8 cellular contexts compared by ENCODE assay signal in genomic region chr1:212858055-212858460, GRCh38. TPM values are rescaled to one million over a fixed set of nuclear protein-coding genes. Genes with fewer than 3 reads are reported as not detected.
DNase-seq lines count a peak whose midpoint lies in the region; ATAC-seq and TF ChIP-seq lines count a peak whose summit lies in the region.

TSS of gene FLVCR1 (plus strand) at chr1:212858275. CDS start at chr1:212858453, 178 bp downstream.

- no peak for TF ChIP-seq EP300 in suprapubic skin (IDR thresholded peaks at IDR 0.05)

- TF ChIP-seq CTCF in GM10266 (IDR thresholded peaks at IDR 0.05; ENCODE audit: control insufficient read depth, insufficient read depth, low read depth, missing control alignments) (no peak), suprapubic skin (IDR thresholded peaks at IDR 0.05) (no peak)

- peak within 1 kb of the TSS; percentile 74 for H3K27ac ChIP-seq in suprapubic skin

- DNase-seq in GM10266 (ENCODE audit: extremely low spot score) (peak; percentile 96), NCI-H1092 treated with DMSO at 0.1 percent for 48 hours (lab: John Stamatoyannopoulos, UW) (peak; percentile 98), globus pallidus (ENCODE audit: low spot score) (peak; percentile 96), nucleus accumbens (lab: John Stamatoyannopoulos, UW) (peak; percentile 38 to 98 (median 93)), suprapubic skin (ENCODE audit: low spot score in 2 of 2) (peak; percentile 98 to 99)
- DNase-seq in activated naive CD4-positive, alpha-beta T cell treated with anti-CD3 and anti-CD28 coated beads, Interleukin-2, amount 50 U/mL, for 16 hours, result peak; percentile 95

- H3K9me3 ChIP-seq in suprapubic skin, result no peaks in the 10 kb centered on the region

- peaks cover 28% of the 10 kb centered on the region for H3K4me1 ChIP-seq in suprapubic skin

- peak within 1 kb of the TSS; percentile 91 for H3K4me3 ChIP-seq in suprapubic skin

- 1% methylated on average over 17 of the region's 50 CpGs for WGBS in suprapubic skin

- H3K27me3 ChIP-seq in suprapubic skin, result no peaks in the 10 kb centered on the region

- peak; percentile 97 for ATAC-seq in HG02623 (IDR thresholded peaks at IDR 0.05; ENCODE audit: unreplicated experiment)
- ATAC-seq in SK-N-SH treated with all-trans-retinoic acid at 6 μM for 48 hours, result peak; percentile 98

- no peaks in the 10 kb centered on the region for H3K36me3 ChIP-seq in suprapubic skin

- peak in 1 of 2 donors; percentile 45 for TF ChIP-seq POLR2A in suprapubic skin (IDR thresholded peaks at IDR 0.05)

TF ChIP-seq in SK-N-SH treated with all-trans-retinoic acid at 6 μM for 48 hours, 23 proteins besides CTCF, POLR2A, EP300 and RAD21:
- TF ChIP-seq CSRNP3 (CRISPR knock-in tag; IDR thresholded peaks at IDR 0.05) (no peak), OSR1 (CRISPR knock-in tag; IDR thresholded peaks at IDR 0.05) (no peak), TOX (CRISPR knock-in tag; IDR thresholded peaks at IDR 0.05; ENCODE audit: borderline replicate concordance) (no peak), TCF4 (CRISPR knock-in tag; IDR thresholded peaks at IDR 0.05; ENCODE audit: borderline replicate concordance) (no peak), ZFP30 (CRISPR knock-in tag; IDR thresholded peaks at IDR 0.05) (no peak), ZFP3 (CRISPR knock-in tag; IDR thresholded peaks at IDR 0.05) (no peak), ZNF70 (CRISPR knock-in tag; IDR thresholded peaks at IDR 0.05) (no peak), ZNF565 (CRISPR knock-in tag; conservative IDR thresholded peaks at IDR 0.05; ENCODE audit: low read depth) (no peak), GLIS3 (CRISPR knock-in tag; IDR thresholded peaks at IDR 0.05) (no peak), ISL1 (CRISPR knock-in tag; IDR thresholded peaks at IDR 0.05) (no peak), ZNF8 (CRISPR knock-in tag; IDR thresholded peaks at IDR 0.05) (no peak), CSDC2 (CRISPR knock-in tag; IDR thresholded peaks at IDR 0.05) (no peak), TSHZ2 (CRISPR knock-in tag; IDR thresholded peaks at IDR 0.05) (no peak), BACH2 (CRISPR knock-in tag; IDR thresholded peaks at IDR 0.05; ENCODE audit: borderline replicate concordance) (no peak), RARB (CRISPR knock-in tag; IDR thresholded peaks at IDR 0.05) (no peak), ESRRG (CRISPR knock-in tag; IDR thresholded peaks at IDR 0.05) (no peak), ZC3H10 (CRISPR knock-in tag; IDR thresholded peaks at IDR 0.05) (no peak)
- TF ChIP-seq, protein P1, sequence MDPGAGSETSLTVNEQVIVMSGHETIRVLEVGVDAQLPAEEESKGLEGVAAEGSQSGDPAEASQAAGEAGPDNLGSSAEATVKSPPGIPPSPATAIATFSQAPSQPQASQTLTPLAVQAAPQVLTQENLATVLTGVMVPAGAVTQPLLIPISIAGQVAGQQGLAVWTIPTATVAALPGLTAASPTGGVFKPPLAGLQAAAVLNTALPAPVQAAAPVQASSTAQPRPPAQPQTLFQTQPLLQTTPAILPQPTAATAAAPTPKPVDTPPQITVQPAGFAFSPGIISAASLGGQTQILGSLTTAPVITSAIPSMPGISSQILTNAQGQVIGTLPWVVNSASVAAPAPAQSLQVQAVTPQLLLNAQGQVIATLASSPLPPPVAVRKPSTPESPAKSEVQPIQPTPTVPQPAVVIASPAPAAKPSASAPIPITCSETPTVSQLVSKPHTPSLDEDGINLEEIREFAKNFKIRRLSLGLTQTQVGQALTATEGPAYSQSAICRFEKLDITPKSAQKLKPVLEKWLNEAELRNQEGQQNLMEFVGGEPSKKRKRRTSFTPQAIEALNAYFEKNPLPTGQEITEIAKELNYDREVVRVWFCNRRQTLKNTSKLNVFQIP (CRISPR knock-in tag; IDR thresholded peaks at IDR 0.05; ENCODE audit: borderline replicate concordance, low read depth), result no peak; the same call in 1 of the 2 replicates
- TF ChIP-seq, protein P2, sequence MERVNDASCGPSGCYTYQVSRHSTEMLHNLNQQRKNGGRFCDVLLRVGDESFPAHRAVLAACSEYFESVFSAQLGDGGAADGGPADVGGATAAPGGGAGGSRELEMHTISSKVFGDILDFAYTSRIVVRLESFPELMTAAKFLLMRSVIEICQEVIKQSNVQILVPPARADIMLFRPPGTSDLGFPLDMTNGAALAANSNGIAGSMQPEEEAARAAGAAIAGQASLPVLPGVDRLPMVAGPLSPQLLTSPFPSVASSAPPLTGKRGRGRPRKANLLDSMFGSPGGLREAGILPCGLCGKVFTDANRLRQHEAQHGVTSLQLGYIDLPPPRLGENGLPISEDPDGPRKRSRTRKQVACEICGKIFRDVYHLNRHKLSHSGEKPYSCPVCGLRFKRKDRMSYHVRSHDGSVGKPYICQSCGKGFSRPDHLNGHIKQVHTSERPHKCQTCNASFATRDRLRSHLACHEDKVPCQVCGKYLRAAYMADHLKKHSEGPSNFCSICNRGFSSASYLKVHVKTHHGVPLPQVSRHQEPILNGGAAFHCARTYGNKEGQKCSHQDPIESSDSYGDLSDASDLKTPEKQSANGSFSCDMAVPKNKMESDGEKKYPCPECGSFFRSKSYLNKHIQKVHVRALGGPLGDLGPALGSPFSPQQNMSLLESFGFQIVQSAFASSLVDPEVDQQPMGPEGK (CRISPR knock-in tag; IDR thresholded peaks at IDR 0.05; ENCODE audit: borderline replicate concordance), result no peak
- TF ChIP-seq, protein P3, sequence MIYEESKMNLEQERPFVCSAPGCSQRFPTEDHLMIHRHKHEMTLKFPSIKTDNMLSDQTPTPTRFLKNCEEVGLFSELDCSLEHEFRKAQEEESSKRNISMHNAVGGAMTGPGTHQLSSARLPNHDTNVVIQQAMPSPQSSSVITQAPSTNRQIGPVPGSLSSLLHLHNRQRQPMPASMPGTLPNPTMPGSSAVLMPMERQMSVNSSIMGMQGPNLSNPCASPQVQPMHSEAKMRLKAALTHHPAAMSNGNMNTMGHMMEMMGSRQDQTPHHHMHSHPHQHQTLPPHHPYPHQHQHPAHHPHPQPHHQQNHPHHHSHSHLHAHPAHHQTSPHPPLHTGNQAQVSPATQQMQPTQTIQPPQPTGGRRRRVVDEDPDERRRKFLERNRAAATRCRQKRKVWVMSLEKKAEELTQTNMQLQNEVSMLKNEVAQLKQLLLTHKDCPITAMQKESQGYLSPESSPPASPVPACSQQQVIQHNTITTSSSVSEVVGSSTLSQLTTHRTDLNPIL (CRISPR knock-in tag; IDR thresholded peaks at IDR 0.05; ENCODE audit: low read depth), result no peak

RNA-seq across cellular contexts. Expression of gene FLVCR1, which starts in this region (rescaled TPM):
- 1 to 10 TPM; 4.3 to 8.5 (median 6.3) TPM for total RNA-seq in suprapubic skin

Comparison
In these comparisons a context has a peak if more than half of its experiments do, and no peak if none do; other contexts are left out.
1. Peak in every context shown above with its lines: DNase-seq, ATAC-seq, H3K4me3 ChIP-seq and H3K27ac ChIP-seq.